In genomic region chrX:53073115-53073581, GRCh38 we compare ENCODE assay signal across 8 cellular contexts. TPM values are rescaled to one million over a fixed set of nuclear protein-coding genes. Genes with fewer than 3 reads are reported as not detected.
DNase-seq lines count a peak whose midpoint lies in the region; ATAC-seq, FAIRE-seq and TF ChIP-seq lines count a peak whose summit lies in the region.

No MANE protein-coding gene starts in this region.

- no peak for DNase-seq in T-helper 1 cell
- peak; percentile 40 for DNase-seq in NCI-H345 treated with DMSO at 0.1 percent for 48 hours (lab: John Stamatoyannopoulos, UW; ENCODE audit: unreplicated experiment)
- DNase-seq in K562 (ENCODE audit: extremely low read depth in 1 of 4, low spot score in 3 of 4) = no peak
- peak in 1 of 49 donors; percentile 21 for DNase-seq in substantia nigra (lab: John Stamatoyannopoulos, UW)
- no peak for DNase-seq in stimulated activated naive CD4-positive, alpha-beta T cell treated with Interleukin-2 at 50 U/mL for 16 hours (lab: John Stamatoyannopoulos, UW)

- H3K4me1 ChIP-seq in K562 (replicated peaks in 1 of 2; ENCODE audit: control insufficient read depth in 2 of 2, insufficient read depth in 2 of 2, low read length in 2 of 2) = peaks cover 0 to 18% of the 10 kb centered on the region in 2 experiments; a peak in 3 of 5 replicates

- no peaks in the 10 kb centered on the region for H3K36me3 ChIP-seq in K562 (ENCODE audit: control insufficient read depth, insufficient read depth, low read length)

- peak overlapping the region; percentile 93 for H2AFZ ChIP-seq in K562 (ENCODE audit: low read depth, low read length)

- no peak for TF ChIP-seq POLR2A in K562 (conservative IDR thresholded peaks at IDR 0.05)

- no peaks in the 10 kb centered on the region for H3K9me3 Mint-ChIP-seq in T-helper 1 cell treated with Interleukin-12 subunit alpha and Interleukin-12 subunit beta and Interleukin-4 antibody, amounts not matched to agents 30 μg/mL and 1 μg/mL, for 36 hours

- H3K9me3 ChIP-seq in K562 (replicated peaks; ENCODE audit: control insufficient read depth, insufficient read depth, low read depth, low read length) = no peaks in the 10 kb centered on the region

- H3K4me3 ChIP-seq in K562 = no peak overlapping the region

- POLR2A ChIA-PET in K562 (lab: Yijun Ruan, JAX) = no interaction called here

- 13% methylated on average over 4 of the region's 6 CpGs for WGBS in K562 (ENCODE audit: insufficient coverage, low coverage, missing lambda C conversion rate)

- H3K27ac Mint-ChIP-seq in T-helper 1 cell treated with Interleukin-12 subunit alpha and Interleukin-12 subunit beta and Interleukin-4 antibody, amounts not matched to agents 30 μg/mL and 1 μg/mL, for 36 hours = peak overlapping the region; percentile 52

- TF ChIP-seq RAD21 in K562 (CRISPR knock-in tag; conservative IDR thresholded peaks at IDR 0.05 in 1 of 2, IDR thresholded peaks at IDR 0.05 in 1 of 2) = no peak

- H3K9me1 ChIP-seq in K562 (ENCODE audit: control insufficient read depth, insufficient read depth, low read length) = no peaks in the 10 kb centered on the region

- H3K4me2 ChIP-seq in K562 (ENCODE audit: insufficient read depth, low read length) = no peak overlapping the region

- BruUV-seq in K562 (replicated peaks; lab: Mats Ljungman, UMichigan) = no TSS peak

- H3K27ac ChIP-seq in K562 (ENCODE audit: extremely low read depth, low read depth, low read length) = no peak overlapping the region
- peak overlapping the region; percentile 10 for H3K27ac ChIP-seq in substantia nigra (ENCODE audit: low read depth, low read length, poor library complexity, severe bottlenecking)

- TF ChIP-seq CTCF in K562 (IDR thresholded peaks at IDR 0.05 in 2 of 3, conservative IDR thresholded peaks at IDR 0.05 in 1 of 3; ENCODE audit: insufficient read depth in 2 of 3, low read depth in 1 of 3, low read length in 3 of 3) = no peak

- TF ChIP-seq EP300 in K562 (IDR thresholded peaks at IDR 0.05; ENCODE audit: low read length) = no peak

- H3K4me1 Mint-ChIP-seq in T-helper 1 cell treated with Interleukin-12 subunit alpha and Interleukin-12 subunit beta and Interleukin-4 antibody, amounts not matched to agents 30 μg/mL and 1 μg/mL, for 36 hours (ENCODE audit: low read depth) = peaks cover 14% of the 10 kb centered on the region

- FAIRE-seq in K562 (lab: Jason Lieb, UNC) = no peak

- ATAC-seq in K562 (peak; percentile 11; the same call in 2 of the 3 replicates), HG03175 (IDR thresholded peaks at IDR 0.05; ENCODE audit: unreplicated experiment) (no peak), HG02610 (IDR thresholded peaks at IDR 0.05; ENCODE audit: unreplicated experiment) (no peak)

- H3K79me2 ChIP-seq in K562 (ENCODE audit: control insufficient read depth, insufficient read depth, low read length) = no peaks in the 10 kb centered on the region

- H3K36me3 Mint-ChIP-seq in T-helper 1 cell treated with Interleukin-12 subunit alpha and Interleukin-12 subunit beta and Interleukin-4 antibody, amounts not matched to agents 30 μg/mL and 1 μg/mL, for 36 hours (ENCODE audit: low read depth) = no peaks in the 10 kb centered on the region

- in situ Hi-C loops in K562 (cut with MboI) = no loop called here

- peak overlapping the region in 1 of 2 experiments; percentile 43; a peak in 1 of 4 replicates for H3K9ac ChIP-seq in K562 (ENCODE audit: insufficient read depth in 1 of 2, low read depth in 2 of 2, low read length in 2 of 2)

- CTCF ChIA-PET in K562 (lab: Yijun Ruan, JAX; ENCODE audit: low intra/inter-chr PET ratio) = no interaction called here

- H3K4me3 Mint-ChIP-seq in T-helper 1 cell treated with Interleukin-12 subunit alpha and Interleukin-12 subunit beta and Interleukin-4 antibody, amounts not matched to agents 30 μg/mL and 1 μg/mL, for 36 hours = peak overlapping the region; percentile 57

- H4K20me1 ChIP-seq in K562 (replicated peaks; ENCODE audit: control insufficient read depth, insufficient read depth, low read length) = no peaks in the 10 kb centered on the region

- intact Hi-C loops in K562 (cut with micrococcal nuclease) = loop anchor here (10.0 kb wide), 1 partner anchor 152 kb away; the partner anchor contains the start of gene KDM5C

- H3K27me3 Mint-ChIP-seq in T-helper 1 cell treated with Interleukin-12 subunit alpha and Interleukin-12 subunit beta and Interleukin-4 antibody, amounts not matched to agents 30 μg/mL and 1 μg/mL, for 36 hours (ENCODE audit: low read depth) = no peaks in the 10 kb centered on the region

- H3K27me3 ChIP-seq in K562 (ENCODE audit: control insufficient read depth in 2 of 2, insufficient read depth in 2 of 2, low read length in 2 of 2) = no peaks in the 10 kb centered on the region

TF ChIP-seq in K562, 482 proteins besides CTCF, POLR2A, EP300 and RAD21 (continues in another document):
- TF ChIP-seq, protein P1, sequence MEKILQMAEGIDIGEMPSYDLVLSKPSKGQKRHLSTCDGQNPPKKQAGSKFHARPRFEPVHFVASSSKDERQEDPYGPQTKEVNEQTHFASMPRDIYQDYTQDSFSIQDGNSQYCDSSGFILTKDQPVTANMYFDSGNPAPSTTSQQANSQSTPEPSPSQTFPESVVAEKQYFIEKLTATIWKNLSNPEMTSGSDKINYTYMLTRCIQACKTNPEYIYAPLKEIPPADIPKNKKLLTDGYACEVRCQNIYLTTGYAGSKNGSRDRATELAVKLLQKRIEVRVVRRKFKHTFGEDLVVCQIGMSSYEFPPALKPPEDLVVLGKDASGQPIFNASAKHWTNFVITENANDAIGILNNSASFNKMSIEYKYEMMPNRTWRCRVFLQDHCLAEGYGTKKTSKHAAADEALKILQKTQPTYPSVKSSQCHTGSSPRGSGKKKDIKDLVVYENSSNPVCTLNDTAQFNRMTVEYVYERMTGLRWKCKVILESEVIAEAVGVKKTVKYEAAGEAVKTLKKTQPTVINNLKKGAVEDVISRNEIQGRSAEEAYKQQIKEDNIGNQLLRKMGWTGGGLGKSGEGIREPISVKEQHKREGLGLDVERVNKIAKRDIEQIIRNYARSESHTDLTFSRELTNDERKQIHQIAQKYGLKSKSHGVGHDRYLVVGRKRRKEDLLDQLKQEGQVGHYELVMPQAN (IDR thresholded peaks at IDR 0.05; ENCODE audit: borderline replicate concordance) = no peak

RNA-seq across cellular contexts. Expression of gene TSPYL2, which starts 9.0 kb away (rescaled TPM):
- total RNA-seq in K562 (2011; cell fraction: chromatin; rRNA removed; ENCODE audit: low replicate concordance) = 25.0 and 49.1 TPM in 2 replicates
- total RNA-seq in K562 (2011; cell fraction: nucleolus; rRNA removed) = 11.3 and 20.2 TPM in 2 replicates
- 19.7 and 20.6 TPM in 2 replicates for total RNA-seq in K562 (2011; cell fraction: nucleoplasm; rRNA removed)
- total RNA-seq in K562 (2014; rRNA removed) = 10.8 and 11.3 TPM in 2 replicates
- total RNA-seq in K562 (2014; rRNA removed; fragmentation: Illumina TruSeq; extraction: Trizol) = 7.4 and 9.8 TPM in 2 replicates
- 6.5 and 7.2 TPM in 2 replicates for total RNA-seq in K562 (2015; rRNA removed; fragmentation: Illumina TruSeq; extraction: Trizol)
- 10.8 and 12.1 TPM in 2 replicates for total RNA-seq in K562 (2021)
- polyA plus RNA-seq in K562 (2011; rRNA removed) = 18.6 and 20.0 TPM in 2 replicates
- polyA plus RNA-seq in K562 (2011; cell fraction: cytosol; rRNA removed) = 8.4 and 9.5 TPM in 2 replicates
- 63.1 and 81.1 TPM in 2 replicates for polyA plus RNA-seq in K562 (2011; cell fraction: nucleus; rRNA removed)
- polyA plus RNA-seq in K562 (2012) = 12.1 and 13.5 TPM in 2 replicates
- polyA plus RNA-seq in K562 (2014; fragmentation: Illumina TruSeq; extraction: Trizol) = 16.8 and 17.1 TPM in 2 replicates
- polyA plus RNA-seq in K562 (2014; fragmentation: Nextera tagmentation; extraction: Ambion mirVana) = under 1 TPM; 0.41 to 0.88 TPM
- polyA plus RNA-seq in K562 (2014; rRNA removed) = 11.0 and 15.7 TPM in 2 replicates
- polyA minus RNA-seq in K562 (2011; rRNA and poly(A)+ RNA removed) = 24.7 and 29.4 TPM in 2 replicates
- 6.0 and 8.6 TPM in 2 replicates for polyA minus RNA-seq in K562 (2011; cell fraction: cytosol; rRNA and poly(A)+ RNA removed)
- polyA minus RNA-seq in K562 (2011; cell fraction: nucleus; rRNA and poly(A)+ RNA removed) = 6.3 and 8.8 TPM in 2 replicates

RNA-seq across cellular contexts. Expression of gene KANTR, which starts 20.8 kb away (rescaled TPM):
- 16.9 and 33.6 TPM in 2 replicates for total RNA-seq in K562 (2011; cell fraction: chromatin; rRNA removed; ENCODE audit: low replicate concordance)
- total RNA-seq in K562 (2011; cell fraction: nucleolus; rRNA removed) = 10.2 and 14.5 TPM in 2 replicates
- total RNA-seq in K562 (2011; cell fraction: nucleoplasm; rRNA removed) = 17.3 and 22.5 TPM in 2 replicates
- 2.8 and 3.0 TPM in 2 replicates for total RNA-seq in K562 (2014; rRNA removed)
- 4.2 and 4.9 TPM in 2 replicates for total RNA-seq in K562 (2014; rRNA removed; fragmentation: Illumina TruSeq; extraction: Trizol)
- total RNA-seq in K562 (2015; rRNA removed; fragmentation: Illumina TruSeq; extraction: Trizol) = 4.4 and 5.0 TPM in 2 replicates
- total RNA-seq in K562 (2021) = 3.2 and 3.4 TPM in 2 replicates
- polyA plus RNA-seq in K562 (2011; rRNA removed) = 5.1 and 5.7 TPM in 2 replicates
- 1.7 and 2.3 TPM in 2 replicates for polyA plus RNA-seq in K562 (2011; cell fraction: cytosol; rRNA removed)
- 6.7 and 7.4 TPM in 2 replicates for polyA plus RNA-seq in K562 (2011; cell fraction: nucleus; rRNA removed)
- 2.0 TPM in 2 replicates for polyA plus RNA-seq in K562 (2012)
- 3.3 and 3.4 TPM in 2 replicates for polyA plus RNA-seq in K562 (2014; fragmentation: Illumina TruSeq; extraction: Trizol)
- polyA plus RNA-seq in K562 (2014; fragmentation: Nextera tagmentation; extraction: Ambion mirVana) = 1 to 10 TPM; 1.0 to 1.2 TPM
- polyA plus RNA-seq in K562 (2014; rRNA removed) = 3.3 and 3.9 TPM in 2 replicates
- polyA minus RNA-seq in K562 (2011; rRNA and poly(A)+ RNA removed) = 16.2 TPM in 2 replicates
- 1.7 and 4.5 TPM in 2 replicates for polyA minus RNA-seq in K562 (2011; cell fraction: cytosol; rRNA and poly(A)+ RNA removed)
- polyA minus RNA-seq in K562 (2011; cell fraction: nucleus; rRNA and poly(A)+ RNA removed) = 8.3 and 9.0 TPM in 2 replicates

RNA-seq across cellular contexts. Expression of gene GPR173, which starts 24.6 kb away (rescaled TPM):
- total RNA-seq in K562 (2011; cell fraction: chromatin; rRNA removed; ENCODE audit: low replicate concordance) = not detected in 2 replicates
- total RNA-seq in K562 (2011; cell fraction: nucleolus; rRNA removed) = not detected in 2 replicates
- not detected in 2 replicates for total RNA-seq in K562 (2011; cell fraction: nucleoplasm; rRNA removed)
- total RNA-seq in K562 (2014; rRNA removed) (not detected in 2 replicates), K562 (2014; rRNA removed; fragmentation: Illumina TruSeq; extraction: Trizol) (not detected in 2 replicates), K562 (2015; rRNA removed; fragmentation: Illumina TruSeq; extraction: Trizol) (not detected in 2 replicates), K562 (2021) (not detected in 2 replicates)
- polyA plus RNA-seq in K562 (2011; rRNA removed) (0.01 TPM in 2 replicates), K562 (2014; fragmentation: Illumina TruSeq; extraction: Trizol) (not detected in 2 replicates), K562 (2014; fragmentation: Nextera tagmentation; extraction: Ambion mirVana) (not detected), K562 (2014; rRNA removed) (not detected in 2 replicates)
- not detected in 2 replicates for polyA plus RNA-seq in K562 (2011; cell fraction: cytosol; rRNA removed)
- 0.07 TPM in 1 of 2 replicates, not detected in the other for polyA plus RNA-seq in K562 (2011; cell fraction: nucleus; rRNA removed)
- 0.03 TPM in 1 of 2 replicates, not detected in the other for polyA plus RNA-seq in K562 (2012)
- 0.04 TPM in 1 of 2 replicates, not detected in the other for polyA minus RNA-seq in K562 (2011; rRNA and poly(A)+ RNA removed)
- not detected in 2 replicates for polyA minus RNA-seq in K562 (2011; cell fraction: cytosol; rRNA and poly(A)+ RNA removed)
- not detected in 2 replicates for polyA minus RNA-seq in K562 (2011; cell fraction: nucleus; rRNA and poly(A)+ RNA removed)
